In the genomic region with DNA sequence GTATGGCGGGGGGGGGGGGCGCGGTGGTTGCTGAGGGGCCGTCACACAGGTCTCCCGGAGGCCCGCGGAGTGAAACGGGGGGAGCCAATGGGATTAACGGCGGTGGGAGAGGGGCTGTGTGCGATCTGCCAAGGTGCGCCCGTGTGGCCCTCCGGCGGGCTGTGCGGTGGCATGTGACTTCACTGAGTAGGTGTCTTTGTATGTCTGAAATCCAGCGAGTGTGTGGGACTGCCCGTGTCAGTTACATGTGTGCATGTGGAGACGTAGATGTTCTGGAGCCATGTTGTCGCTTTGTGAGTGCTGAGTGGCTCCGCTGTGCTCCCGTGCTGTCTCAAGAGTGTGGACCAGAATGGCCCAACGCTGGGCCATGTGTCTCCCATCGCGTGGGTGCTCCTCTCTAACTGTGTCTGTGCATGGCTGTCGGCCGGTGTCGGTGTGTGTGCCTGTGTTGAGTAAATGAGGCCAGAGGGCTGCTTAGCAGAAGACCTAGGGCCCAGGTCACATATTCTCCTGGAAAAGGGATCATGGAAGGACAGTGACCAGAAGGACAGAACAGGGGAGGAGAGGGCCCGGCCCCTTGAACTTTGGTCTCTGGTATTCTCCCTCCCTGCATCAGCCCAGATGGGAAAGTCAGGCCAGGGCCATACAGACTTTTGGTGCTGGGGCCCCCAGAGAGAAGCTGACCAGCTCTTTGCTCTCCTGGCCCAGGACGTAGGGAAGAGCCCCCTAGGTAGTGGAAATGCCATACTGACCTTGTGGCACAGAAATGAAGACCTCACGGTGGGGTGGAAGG, we compare ENCODE assay signal across 8 cellular contexts. TPM values are rescaled to one million over a fixed set of nuclear protein-coding genes. Genes with fewer than 3 reads are reported as not detected.
DNase-seq lines count a peak whose midpoint lies in the region; ATAC-seq and TF ChIP-seq lines count a peak whose summit lies in the region.

No MANE protein-coding gene starts in this region.

- peaks cover 16% of the 10 kb centered on the region for H3K27me3 Mint-ChIP-seq in T-helper 1 cell treated with Interleukin-12 subunit alpha and Interleukin-12 subunit beta and Interleukin-4 antibody, amounts not matched to agents 30 μg/mL and 1 μg/mL, for 36 hours (ENCODE audit: low read depth)
- peaks cover 53% of the 10 kb centered on the region for H3K27me3 Mint-ChIP-seq in activated B cell treated with CpG ODN at 0.5 μM for 24 hours

- H3K4me3 Mint-ChIP-seq in T-helper 1 cell treated with Interleukin-12 subunit alpha and Interleukin-12 subunit beta and Interleukin-4 antibody, amounts not matched to agents 30 μg/mL and 1 μg/mL, for 36 hours: peak overlapping the region; percentile 90
- H3K4me3 Mint-ChIP-seq in activated B cell treated with CpG ODN at 0.5 μM for 24 hours: peak overlapping the region; percentile 88

- no peak for DNase-seq in T-helper 1 cell
- no peak for DNase-seq in activated B cell treated with CpG ODN at 0.5 μM for 24 hours
- peak; percentile 33 for DNase-seq in left ventricle myocardium superior
- DNase-seq in retina: peak; percentile 71
- no peak for DNase-seq in amniotic stem cell (lab: John Stamatoyannopoulos, UW)
- no peak for DNase-seq in effector CD4-positive, alpha-beta T cell

- no peak for TF ChIP-seq CTCF in activated B cell treated with CpG ODN at 0.5 μM for 24 hours (IDR thresholded peaks at IDR 0.05)

- ATAC-seq in activated B cell treated with CpG ODN at 0.5 μM for 24 hours (ENCODE audit: low read depth) (no peak), left ventricle myocardium superior (no peak), GM19395 (IDR thresholded peaks at IDR 0.05; ENCODE audit: unreplicated experiment) (no peak)

- CTCF ChIA-PET in activated B cell treated with CpG ODN at 0.5 μM for 24 hours (lab: Charles Lee): interaction anchor here (1.1 to 3.2 kb wide), 7 partner anchors 9 to 214 kb away, joined by 3 to 64 read pairs (median 4); partner anchors contain the start of genes COPS7A and MLF2

- no peaks in the 10 kb centered on the region for H3K9me3 Mint-ChIP-seq in T-helper 1 cell treated with Interleukin-12 subunit alpha and Interleukin-12 subunit beta and Interleukin-4 antibody, amounts not matched to agents 30 μg/mL and 1 μg/mL, for 36 hours
- H3K9me3 Mint-ChIP-seq in activated B cell treated with CpG ODN at 0.5 μM for 24 hours: no peaks in the 10 kb centered on the region

- H3K27ac Mint-ChIP-seq in T-helper 1 cell treated with Interleukin-12 subunit alpha and Interleukin-12 subunit beta and Interleukin-4 antibody, amounts not matched to agents 30 μg/mL and 1 μg/mL, for 36 hours: peak overlapping the region; percentile 6
- H3K27ac Mint-ChIP-seq in activated B cell treated with CpG ODN at 0.5 μM for 24 hours: peak overlapping the region; percentile 25

- H3K4me1 Mint-ChIP-seq in T-helper 1 cell treated with Interleukin-12 subunit alpha and Interleukin-12 subunit beta and Interleukin-4 antibody, amounts not matched to agents 30 μg/mL and 1 μg/mL, for 36 hours (ENCODE audit: low read depth): peaks cover 47% of the 10 kb centered on the region
- H3K4me1 Mint-ChIP-seq in activated B cell treated with CpG ODN at 0.5 μM for 24 hours: peaks cover 33% of the 10 kb centered on the region

- POLR2A ChIA-PET in activated B cell treated with CpG ODN at 0.5 μM for 24 hours (lab: Charles Lee): interaction anchor here (0.6 to 2.9 kb wide), 8 partner anchors 11 to 111 kb away, joined by 3 to 26 read pairs (median 4); partner anchors contain the start of genes COPS7A, MLF2 and ZNF384

- H3K36me3 Mint-ChIP-seq in T-helper 1 cell treated with Interleukin-12 subunit alpha and Interleukin-12 subunit beta and Interleukin-4 antibody, amounts not matched to agents 30 μg/mL and 1 μg/mL, for 36 hours (ENCODE audit: low read depth): peaks cover 11% of the 10 kb centered on the region
- no peaks in the 10 kb centered on the region for H3K36me3 Mint-ChIP-seq in activated B cell treated with CpG ODN at 0.5 μM for 24 hours (ENCODE audit: low read depth)

- intact Hi-C loops in activated B cell treated with CpG ODN at 0.5 μM for 24 hours (cut with micrococcal nuclease): loop anchor here (1.0 kb wide), 1 partner anchor 150 kb away; no protein-coding TSS in a partner anchor
- intact Hi-C loops in left ventricle myocardium superior (cut with micrococcal nuclease): no loop called here

RNA-seq across cellular contexts. Expression of gene PTMS, which starts 1.6 kb away (rescaled TPM):
- total RNA-seq in activated B cell treated with CpG ODN at 0.5 μM for 24 hours: 4.8 and 6.4 TPM in 2 replicates
- 133 TPM for total RNA-seq in left ventricle myocardium superior

RNA-seq across cellular contexts. Expression of gene LAG3, which starts 4.5 kb away (rescaled TPM):
- total RNA-seq in activated B cell treated with CpG ODN at 0.5 μM for 24 hours: 0.12 TPM in 1 of 2 replicates, not detected in the other
- total RNA-seq in left ventricle myocardium superior: 0.37 TPM

RNA-seq across cellular contexts. Expression of gene MLF2, which starts 14.8 kb away (rescaled TPM):
- total RNA-seq in activated B cell treated with CpG ODN at 0.5 μM for 24 hours: 102 and 105 TPM in 2 replicates
- total RNA-seq in left ventricle myocardium superior: 158 TPM

RNA-seq across cellular contexts. Expression of gene CD4, which starts 21.5 kb away (rescaled TPM):
- total RNA-seq in activated B cell treated with CpG ODN at 0.5 μM for 24 hours (0.22 and 0.32 TPM in 2 replicates), left ventricle myocardium superior (8.4 TPM)

RNA-seq across cellular contexts. Expression of gene COPS7A, which starts 43.9 kb away (rescaled TPM):
- 28.1 and 35.8 TPM in 2 replicates for total RNA-seq in activated B cell treated with CpG ODN at 0.5 μM for 24 hours
- total RNA-seq in left ventricle myocardium superior: 81.9 TPM

Comparison
In these comparisons a context has a peak if more than half of its experiments do, and no peak if none do; other contexts are left out.
1. DNase-seq: peak in left ventricle myocardium superior (single experiment) and retina (single experiment); none in T-helper 1 cell (0 of 5), activated B cell treated with CpG ODN at 0.5 μM for 24 hours (single experiment), amniotic stem cell (single experiment) and effector CD4-positive, alpha-beta T cell (single experiment).
2. RNA of gene PTMS, which starts 1.6 kb away (total RNA-seq): 133 TPM in left ventricle myocardium superior (single experiment); 4.8 to 6.4 TPM in activated B cell treated with CpG ODN at 0.5 μM for 24 hours; every median in the first group is over 10 times any median in the second.